Comparison of ENCODE assay signal across 22 cellular contexts in genomic region chr1:36835696-36836095, GRCh38.
"Had no signal": no experiment of that assay in that cellular context is flagged by ENCODE, and none has a peak within 500 bp of the region (broad histone marks: within the 10 kb centered on the region; RNA-seq: fewer than 3 reads in every experiment).

No MANE protein-coding gene starts in this region.

- H3K9ac ChIP-seq: parathyroid adenoma had no signal

- H3K36me3 ChIP-seq: lower lobe of right lung, neutrophil, right lobe of liver, suprapubic skin, transverse colon, upper lobe of right lung, uterus had no signal

- H3K9me3 Mint-ChIP-seq: immature natural killer cell; naive thymus-derived CD8-positive, alpha-beta T cell; nephron progenitor cell; stimulated activated naive B cell treated with anti-CD40 and anti-IgM and Interleukin-4, amounts not matched to agents 10 μg/mL and 1 μg/mL and 100 μg/mL, for 72 hours; stimulated activated naive CD8-positive, alpha-beta T cell treated with anti-CD3 and anti-CD28 coated beads, Interleukin-15, amount 100 ng/mL, for 72 hours had no signal

- H3K27ac Mint-ChIP-seq: immature natural killer cell; nephron progenitor cell; progenitor cell of endocrine pancreas; stimulated activated naive B cell treated with anti-CD40 and anti-IgM and Interleukin-4, amounts not matched to agents 10 μg/mL and 1 μg/mL and 100 μg/mL, for 72 hours; stimulated activated naive CD8-positive, alpha-beta T cell treated with anti-CD3 and anti-CD28 coated beads, Interleukin-15, amount 100 ng/mL, for 72 hours had no signal

- ATAC-seq: left ventricle myocardium superior; lower lobe of right lung; naive thymus-derived CD8-positive, alpha-beta T cell; right lobe of liver; stimulated activated naive B cell treated with anti-CD40 and anti-IgM and Interleukin-4, amounts not matched to agents 10 μg/mL and 1 μg/mL and 100 μg/mL, for 72 hours; stimulated activated naive CD8-positive, alpha-beta T cell treated with anti-CD3 and anti-CD28 coated beads, Interleukin-15, amount 100 ng/mL, for 72 hours; upper lobe of right lung had no signal

- DNase-seq: effector CD4-positive, alpha-beta T cell; immature natural killer cell; islet precursor cell; left ventricle myocardium superior; lower lobe of right lung; naive thymus-derived CD8-positive, alpha-beta T cell; nephron progenitor cell; small intestine; stimulated activated CD4-positive, alpha-beta T cell treated with anti-CD3 and anti-CD28 coated beads, Interleukin-15, amount 100 ng/mL, for 24 hours; stimulated activated CD4-positive, alpha-beta T cell treated with anti-CD3 and anti-CD28 coated beads, Interleukin-2, amount 100 ng/mL, for 48 hours; stimulated activated naive B cell treated with anti-CD40 and anti-IgM and Interleukin-4, amounts not matched to agents 10 μg/mL and 1 μg/mL and 100 μg/mL, for 72 hours; stimulated activated naive CD8-positive, alpha-beta T cell treated with anti-CD3 and anti-CD28 coated beads, Interleukin-15, amount 100 ng/mL, for 72 hours; transverse colon; upper lobe of right lung; uterus had no signal

- H3K4me3 ChIP-seq: dorsolateral prefrontal cortex, lower lobe of right lung, right lobe of liver, suprapubic skin, transverse colon, upper lobe of right lung, uterus had no signal

- H3K4me1 ChIP-seq: lower lobe of right lung, parathyroid adenoma, right lobe of liver, suprapubic skin, transverse colon, upper lobe of right lung, uterus had no signal

- H3K27ac ChIP-seq: lower lobe of right lung, neutrophil, parathyroid adenoma, right lobe of liver, suprapubic skin, transverse colon, upper lobe of right lung, uterus had no signal

- FAIRE-seq: frontal cortex, small intestine had no signal

- H3K4me1 Mint-ChIP-seq: immature natural killer cell; naive thymus-derived CD8-positive, alpha-beta T cell; stimulated activated naive B cell treated with anti-CD40 and anti-IgM and Interleukin-4, amounts not matched to agents 10 μg/mL and 1 μg/mL and 100 μg/mL, for 72 hours; stimulated activated naive CD8-positive, alpha-beta T cell treated with anti-CD3 and anti-CD28 coated beads, Interleukin-15, amount 100 ng/mL, for 72 hours had no signal

- H3K36me3 Mint-ChIP-seq: immature natural killer cell; naive thymus-derived CD8-positive, alpha-beta T cell; stimulated activated naive B cell treated with anti-CD40 and anti-IgM and Interleukin-4, amounts not matched to agents 10 μg/mL and 1 μg/mL and 100 μg/mL, for 72 hours had no signal

- H3K4me3 Mint-ChIP-seq: immature natural killer cell; naive thymus-derived CD8-positive, alpha-beta T cell; nephron progenitor cell; stimulated activated naive B cell treated with anti-CD40 and anti-IgM and Interleukin-4, amounts not matched to agents 10 μg/mL and 1 μg/mL and 100 μg/mL, for 72 hours; stimulated activated naive CD8-positive, alpha-beta T cell treated with anti-CD3 and anti-CD28 coated beads, Interleukin-15, amount 100 ng/mL, for 72 hours had no signal

- H3K9me3 ChIP-seq: lower lobe of right lung, neutrophil, right lobe of liver, suprapubic skin, transverse colon, upper lobe of right lung, uterus had no signal
